20 cellular contexts compared by ENCODE assay signal in the genomic region with DNA sequence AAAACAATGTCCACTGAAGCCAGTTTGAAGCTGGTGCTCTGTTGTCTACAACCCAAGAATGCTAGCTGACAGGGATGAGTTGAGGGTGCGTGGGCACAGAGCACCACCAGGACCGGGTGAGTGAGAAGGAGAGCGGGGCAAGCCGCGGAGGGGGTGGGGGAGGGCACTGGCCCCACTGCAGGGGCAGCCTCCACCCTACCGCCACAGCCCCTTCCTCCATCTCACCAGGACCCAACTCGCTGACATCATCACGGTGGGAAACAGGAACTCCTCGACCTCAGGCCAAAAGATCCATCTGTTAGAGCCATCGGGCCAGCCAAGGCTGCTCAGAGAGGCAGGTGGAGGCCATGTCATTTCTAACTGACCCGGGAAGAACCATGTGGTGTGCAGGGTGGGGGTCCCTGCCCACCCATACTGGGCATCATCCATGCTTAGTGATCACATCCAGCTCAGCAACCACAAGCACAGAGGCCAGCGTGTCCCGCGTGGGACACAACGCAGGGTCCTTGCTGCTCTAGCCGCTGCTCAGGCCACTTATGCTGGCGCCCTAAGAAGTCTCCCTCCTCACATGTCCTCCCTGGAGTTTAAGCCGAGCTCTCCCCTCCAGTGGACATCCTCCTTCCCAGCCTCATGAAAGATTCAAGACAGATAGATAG. TPM values are rescaled to one million over a fixed set of nuclear protein-coding genes. Genes with fewer than 3 reads are reported as not detected.
DNase-seq lines count a peak whose midpoint lies in the region; ATAC-seq and TF ChIP-seq lines count a peak whose summit lies in the region.
"Had no signal": no experiment of that assay in that cellular context is flagged by ENCODE, and none has a peak within 500 bp of the region (broad histone marks: within the 10 kb centered on the region; RNA-seq: fewer than 3 reads in every experiment).

No MANE protein-coding gene starts in this region.

- no peaks in the 10 kb centered on the region for H3K27me3 ChIP-seq in right atrium auricular region
- H3K27me3 ChIP-seq in naive thymus-derived CD4-positive, alpha-beta T cell (ENCODE audit: control insufficient read depth in 2 of 2, insufficient read depth in 2 of 2, low read length in 2 of 2): peaks cover 0 to 2% of the 10 kb centered on the region in 2 donors
- H3K27me3 ChIP-seq in upper lobe of left lung: peaks cover 0 to 11% (median 4%) of the 10 kb centered on the region in 4 donors
- H3K27me3 ChIP-seq: SJCRH30 had no signal

- DNase-seq in right atrium auricular region (ENCODE audit: low spot score) (peak; percentile 51), left ventricle myocardium superior (no peak), coronary artery (ENCODE audit: low spot score) (peak; percentile 52), upper lobe of left lung (no peak), kidney tubule cell (ENCODE audit: low spot score) (no peak)
- no peak for DNase-seq in naive thymus-derived CD4-positive, alpha-beta T cell
- DNase-seq in activated naive CD4-positive, alpha-beta T cell treated with anti-CD3 and anti-CD28 coated beads, Interleukin-2, amount 50 U/mL, for 72 hours (ENCODE audit: low spot score in 2 of 2): no peak
- DNase-seq: AML-193, DMS53, H9, NCI-H1105 treated with DMSO at 0.1 percent for 48 hours, NCI-H187, NCI-H2171, NCI-H446, NCI-H748 treated with DMSO at 0.1 percent for 48 hours, OCI-M1 had no signal

- TF ChIP-seq POLR2A in upper lobe of left lung (IDR thresholded peaks at IDR 0.05): no peak

- H3K9me3 ChIP-seq in right atrium auricular region: no peaks in the 10 kb centered on the region
- H3K9me3 ChIP-seq in naive thymus-derived CD4-positive, alpha-beta T cell (ENCODE audit: control insufficient read depth in 2 of 3, low read length in 3 of 3): no peaks in the 10 kb centered on the region
- no peaks in the 10 kb centered on the region for H3K9me3 ChIP-seq in upper lobe of left lung
- H3K9me3 ChIP-seq: SJCRH30 had no signal

- no peak overlapping the region for H3K4me3 ChIP-seq in right atrium auricular region
- no peak overlapping the region for H3K4me3 ChIP-seq in coronary artery
- H3K4me3 ChIP-seq in naive thymus-derived CD4-positive, alpha-beta T cell (ENCODE audit: low read length): no peak overlapping the region
- no peak overlapping the region for H3K4me3 ChIP-seq in upper lobe of left lung
- H3K4me3 ChIP-seq: SJCRH30 had no signal

- no peaks in the 10 kb centered on the region for H3K36me3 Mint-ChIP-seq in naive thymus-derived CD4-positive, alpha-beta T cell
- H3K36me3 Mint-ChIP-seq in activated naive CD4-positive, alpha-beta T cell treated with anti-CD3 and anti-CD28 coated beads, Interleukin-2, amount 50 U/mL, for 72 hours: no peaks in the 10 kb centered on the region
- H3K36me3 Mint-ChIP-seq: CD14-positive monocyte had no signal

- intact Hi-C loops in left ventricle myocardium superior (cut with micrococcal nuclease): no loop called here
- intact Hi-C loops in naive thymus-derived CD4-positive, alpha-beta T cell (cut with micrococcal nuclease): no loop called here

- CTCF ChIA-PET in naive thymus-derived CD4-positive, alpha-beta T cell (lab: Charles Lee): interaction anchor here (0.6 kb wide), 2 partner anchors 31 to 321 kb away, joined by 3 read pairs; no protein-coding TSS in a partner anchor

- TF ChIP-seq EP300 in upper lobe of left lung (IDR thresholded peaks at IDR 0.05): no peak

- H3K4me1 ChIP-seq in right atrium auricular region (peaks cover 0 to 42% of the 10 kb centered on the region in 2 donors), upper lobe of left lung (peaks cover 23 to 40% (median 30%) of the 10 kb centered on the region in 4 donors)
- no peaks in the 10 kb centered on the region for H3K4me1 ChIP-seq in naive thymus-derived CD4-positive, alpha-beta T cell (ENCODE audit: control insufficient read depth in 2 of 2, insufficient read depth in 2 of 2, low read length in 2 of 2)

- ATAC-seq in left ventricle myocardium superior: no peak
- peak; percentile 14 for ATAC-seq in naive thymus-derived CD4-positive, alpha-beta T cell
- no peak for ATAC-seq in upper lobe of left lung (ENCODE audit: low FRiP score in 2 of 2)
- no peak for ATAC-seq in GM21528 (IDR thresholded peaks at IDR 0.05; ENCODE audit: low FRiP score, unreplicated experiment)
- no peak for ATAC-seq in activated naive CD4-positive, alpha-beta T cell treated with anti-CD3 and anti-CD28 coated beads, Interleukin-2, amount 50 U/mL, for 72 hours

- H3K9me3 Mint-ChIP-seq in naive thymus-derived CD4-positive, alpha-beta T cell: peaks cover 0 to under 1% (median 0%) of the 10 kb centered on the region in 11 donors
- H3K9me3 Mint-ChIP-seq in activated naive CD4-positive, alpha-beta T cell treated with anti-CD3 and anti-CD28 coated beads, Interleukin-2, amount 50 U/mL, for 72 hours: no peaks in the 10 kb centered on the region
- H3K9me3 Mint-ChIP-seq: H9 had no signal

- POLR2A ChIA-PET in naive thymus-derived CD4-positive, alpha-beta T cell (lab: Charles Lee): no interaction called here

- H3K4me3 Mint-ChIP-seq in naive thymus-derived CD4-positive, alpha-beta T cell: no peak overlapping the region
- H3K4me3 Mint-ChIP-seq: CD14-positive monocyte, H9 had no signal

- peaks cover 0 to 11% (median 5%) of the 10 kb centered on the region in 7 donors for H3K4me1 Mint-ChIP-seq in naive thymus-derived CD4-positive, alpha-beta T cell

- H3K27me3 Mint-ChIP-seq in naive thymus-derived CD4-positive, alpha-beta T cell: peaks cover 27 to 52% (median 42%) of the 10 kb centered on the region in 5 donors

- H3K27ac Mint-ChIP-seq in naive thymus-derived CD4-positive, alpha-beta T cell: no peak overlapping the region
- H3K27ac Mint-ChIP-seq in activated naive CD4-positive, alpha-beta T cell treated with anti-CD3 and anti-CD28 coated beads, Interleukin-2, amount 50 U/mL, for 72 hours: no peak overlapping the region
- H3K27ac Mint-ChIP-seq: CD14-positive monocyte had no signal

- H3K27ac ChIP-seq in right atrium auricular region: no peak overlapping the region
- H3K27ac ChIP-seq in coronary artery: no peak overlapping the region
- no peak overlapping the region for H3K27ac ChIP-seq in naive thymus-derived CD4-positive, alpha-beta T cell (ENCODE audit: low read depth, low read length)
- peak overlapping the region; percentile 70 to 76 (median 74) for H3K27ac ChIP-seq in upper lobe of left lung
- H3K27ac ChIP-seq: HL-60, SJCRH30 had no signal

- WGBS in upper lobe of left lung, 2 donors: 78% methylated on average over 9 to 17 of the region's 18 CpGs

- H3K36me3 ChIP-seq in right atrium auricular region (no peaks in the 10 kb centered on the region), upper lobe of left lung (no peaks in the 10 kb centered on the region)
- H3K36me3 ChIP-seq in naive thymus-derived CD4-positive, alpha-beta T cell (ENCODE audit: control insufficient read depth in 2 of 3, insufficient read depth in 3 of 3, low read length in 3 of 3): no peaks in the 10 kb centered on the region
- H3K36me3 ChIP-seq: SJCRH30 had no signal

- no peak for TF ChIP-seq CTCF in right atrium auricular region (IDR thresholded peaks at IDR 0.05)
- no peak for TF ChIP-seq CTCF in coronary artery (IDR thresholded peaks at IDR 0.05)
- no peak for TF ChIP-seq CTCF in upper lobe of left lung (IDR thresholded peaks at IDR 0.05)

RNA-seq across cellular contexts. Expression of gene GATA2, which starts 57.6 kb away (rescaled TPM):
- total RNA-seq in right atrium auricular region (10 to 100 TPM; 17.7 to 26.1 TPM), left ventricle myocardium superior (8.0 TPM), upper lobe of left lung (10 to 100 TPM; 17.8 to 97.0 (median 63.0) TPM)
- total RNA-seq in naive thymus-derived CD4-positive, alpha-beta T cell: 10 to 100 TPM in 2 of 5 experiments, under 1 TPM in 1, not detected in 2; 0.30 to 70.9 (median 14.0) TPM
- polyA plus RNA-seq in naive thymus-derived CD4-positive, alpha-beta T cell: not detected
- total RNA-seq in activated naive CD4-positive, alpha-beta T cell treated with anti-CD3 and anti-CD28 coated beads, Interleukin-2, amount 50 U/mL, for 72 hours: 1 to 10 TPM; 1.4 to 2.3 TPM

Comparison
In these comparisons a context has a peak if more than half of its experiments do, and no peak if none do; other contexts are left out.
1. DNase-seq: peak in right atrium auricular region (single experiment) and coronary artery (single experiment); none in left ventricle myocardium superior (single experiment), naive thymus-derived CD4-positive, alpha-beta T cell (0 of 9), upper lobe of left lung (0 of 2), activated naive CD4-positive, alpha-beta T cell treated with anti-CD3 and anti-CD28 coated beads, Interleukin-2, amount 50 U/mL, for 72 hours (0 of 2) and kidney tubule cell (single experiment).
2. H3K27ac ChIP-seq: peak in upper lobe of left lung (4 of 4); none in right atrium auricular region (0 of 2), coronary artery (0 of 2) and naive thymus-derived CD4-positive, alpha-beta T cell (single experiment).